In genomic region chrX:40410859-40411258, GRCh38 we compare ENCODE assay signal across 24 cellular contexts.
"Had no signal": no experiment of that assay in that cellular context is flagged by ENCODE, and none has a peak within 500 bp of the region (broad histone marks: within the 10 kb centered on the region; RNA-seq: fewer than 3 reads in every experiment).

No MANE protein-coding gene starts in this region.

- H3K4me3 ChIP-seq: adrenal gland had no signal

- H3K9me3 ChIP-seq: adrenal gland had no signal

- FAIRE-seq: TTC549 had no signal

- H3K4me1 ChIP-seq: adrenal gland had no signal

- H3K36me3 ChIP-seq: adrenal gland had no signal

- H3K27ac ChIP-seq: adrenal gland, VCaP had no signal

- DNase-seq: activated B cell treated with CpG ODN at 0.5 μM for 24 hours; activated CD4-positive, alpha-beta T cell treated with anti-CD3 and anti-CD28 coated beads for 4 hours; activated CD4-positive, alpha-beta T cell treated with anti-CD3 and anti-CD28 coated beads, Interleukin-2, amount 10 ng/mL, durations not matched to agents 24 days and 14 days; activated CD4-positive, alpha-beta T cell treated with anti-CD3 and anti-CD28 coated beads, Interleukin-2, amount 50 U/mL, for 1 hour; activated CD4-positive, alpha-beta T cell treated with anti-CD3 and anti-CD28 coated beads, Interleukin-2, amount 50 U/mL, for 4 hours; activated CD4-positive, CD25-positive, alpha-beta regulatory T cell treated with anti-CD3 and anti-CD28 coated beads, Interleukin-2, amount 50 U/mL, for 72 hours; activated CD8-positive, alpha-beta memory T cell treated with anti-CD3 and anti-CD28 coated beads, Interleukin-2, amount 50 U/mL, for 4 hours; activated effector memory CD4-positive, alpha-beta T cell treated with anti-CD3 and anti-CD28 coated beads, Interleukin-2, amount 50 U/mL, for 16 hours; activated gamma-delta T cell treated with Interleukin-2 at 50 U/mL for 16 hours; activated naive CD4-positive, alpha-beta T cell; activated naive CD4-positive, alpha-beta T cell treated with anti-CD3 and anti-CD28 coated beads for 36 hours; activated naive CD4-positive, alpha-beta T cell treated with anti-CD3 and anti-CD28 coated beads, Interleukin-2, amount 50 U/mL, for 16 hours; activated naive CD8-positive, alpha-beta T cell treated with anti-CD3 and anti-CD28 coated beads for 36 hours; activated T-cell treated with anti-CD3 and anti-CD28 coated beads for 4 hours; activated T-cell treated with anti-CD3 and anti-CD28 coated beads, Interleukin-2, amount 50 U/mL, for 1 hour; activated T-cell treated with anti-CD3 and anti-CD28 coated beads, Interleukin-2, amount 50 U/mL, for 4 hours; adrenal gland; amniotic stem cell; aorta; central memory CD4-positive, alpha-beta T cell; T-helper 1 cell; T-helper 9 cell had no signal

- ATAC-seq: activated T-cell treated with anti-CD3 and anti-CD28 coated beads, Interleukin-2, amount 50 U/mL, for 4 hours had no signal
